In genomic region chr2:238077292-238077691, GRCh38 we compare ENCODE assay signal across 2 cellular contexts.
TF ChIP-seq lines count a peak whose summit lies in the region.

No MANE protein-coding gene starts in this region.

TF ChIP-seq in HEK293, 187 proteins besides CTCF, POLR2A, EP300 and RAD21:
- no peak for TF ChIP-seq ZNF16 (tag by site-specific recombination; IDR thresholded peaks at IDR 0.05; ENCODE audit: low read depth)
- TF ChIP-seq ZNF76 (tag by site-specific recombination; IDR thresholded peaks at IDR 0.05; ENCODE audit: borderline replicate concordance, low read depth): no peak
- no peak for TF ChIP-seq ELK4 (IDR thresholded peaks at IDR 0.05; ENCODE audit: borderline replicate concordance, low read depth, low read length)
- TF ChIP-seq EGR2 (tag by site-specific recombination; IDR thresholded peaks at IDR 0.05; ENCODE audit: low read depth): no peak
- no peak for TF ChIP-seq IKZF3 (tag by site-specific recombination; IDR thresholded peaks at IDR 0.05)
- no peak for TF ChIP-seq ZNF112 (tag by site-specific recombination; IDR thresholded peaks at IDR 0.05)
- TF ChIP-seq AEBP2 (tag by site-specific recombination; IDR thresholded peaks at IDR 0.05; ENCODE audit: borderline replicate concordance): no peak
- TF ChIP-seq ZNF639 (tag by site-specific recombination; IDR thresholded peaks at IDR 0.05): no peak
- TF ChIP-seq ZBTB44 (tag by site-specific recombination; IDR thresholded peaks at IDR 0.05): 0 out of 2 replicates have a peak, but pooled peaks have one; percentile 20
- TF ChIP-seq ZBTB1 (tag by site-specific recombination; IDR thresholded peaks at IDR 0.05): no peak
- TF ChIP-seq ZNF302 (tag by site-specific recombination; IDR thresholded peaks at IDR 0.05; ENCODE audit: low read depth): no peak
- TF ChIP-seq SCRT1 (tag by site-specific recombination; IDR thresholded peaks at IDR 0.05; ENCODE audit: borderline replicate concordance): no peak
- TF ChIP-seq ZNF24 (tag by site-specific recombination; IDR thresholded peaks at IDR 0.05): no peak
- no peak for TF ChIP-seq ZFP3 (tag by site-specific recombination; IDR thresholded peaks at IDR 0.05; ENCODE audit: low read depth)
- TF ChIP-seq TRIM28 (IDR thresholded peaks at IDR 0.05; ENCODE audit: borderline replicate concordance, low read length): peak; percentile 32; the same call in 1 of the 2 replicates
- no peak for TF ChIP-seq ZNF223 (tag by site-specific recombination; IDR thresholded peaks at IDR 0.05)

TF ChIP-seq in HepG2, 621 proteins besides CTCF, POLR2A, EP300 and RAD21 (continues in another document):
- 0 out of 2 replicates have a peak, but pooled peaks have one; percentile 11 for TF ChIP-seq RARA (CRISPR knock-in tag; IDR thresholded peaks at IDR 0.05)
- TF ChIP-seq KAT8 (CRISPR knock-in tag; IDR thresholded peaks at IDR 0.05): peak; percentile 38; the same call in 1 of the 2 replicates
- TF ChIP-seq IRF2 (CRISPR knock-in tag; IDR thresholded peaks at IDR 0.05): peak; percentile 32; the same call in 1 of the 2 replicates
- no peak for TF ChIP-seq SOX6 (IDR thresholded peaks at IDR 0.05)
- peak; percentile 33; the same call in 1 of the 2 replicates for TF ChIP-seq SOX6 (CRISPR knock-in tag; IDR thresholded peaks at IDR 0.05)
- TF ChIP-seq ZNF572 (CRISPR knock-in tag; IDR thresholded peaks at IDR 0.05): no peak
- TF ChIP-seq ATF4 (CRISPR knock-in tag; IDR thresholded peaks at IDR 0.05): peak in 1 of 2 experiments; percentile 99; a peak in 2 of 4 replicates
- no peak for TF ChIP-seq ZNF570 (CRISPR knock-in tag; IDR thresholded peaks at IDR 0.05; ENCODE audit: borderline replicate concordance)
- TF ChIP-seq FOSL2 (CRISPR knock-in tag; IDR thresholded peaks at IDR 0.05): peak; percentile 34; the same call in 1 of the 2 replicates
- TF ChIP-seq THAP11 (CRISPR knock-in tag; IDR thresholded peaks at IDR 0.05): peak; percentile 8; the same call in 1 of the 2 replicates
- no peak for TF ChIP-seq SRSF1 (optimal IDR thresholded peaks at IDR 0.05; ENCODE audit: low read depth, low read length)
- peak; percentile 45; the same call in 1 of the 2 replicates for TF ChIP-seq HMG20A (CRISPR knock-in tag; IDR thresholded peaks at IDR 0.05; ENCODE audit: borderline replicate concordance)
- peak; percentile 65; the same call in 1 of the 2 replicates for TF ChIP-seq ZNF644 (CRISPR knock-in tag; IDR thresholded peaks at IDR 0.05; ENCODE audit: low read depth)
- peak; percentile 41; the same call in 1 of the 2 replicates for TF ChIP-seq KMT2B (CRISPR knock-in tag; IDR thresholded peaks at IDR 0.05)
- no peak for TF ChIP-seq CSRNP2 (CRISPR knock-in tag; conservative IDR thresholded peaks at IDR 0.05; ENCODE audit: low read depth)
- TF ChIP-seq MBNL3 (CRISPR knock-in tag; conservative IDR thresholded peaks at IDR 0.05): no peak
- TF ChIP-seq THAP7 (CRISPR knock-in tag; IDR thresholded peaks at IDR 0.05): no peak
- peak in 1 of 2 experiments; percentile 71; a peak in 1 of 4 replicates for TF ChIP-seq KLF16 (CRISPR knock-in tag; IDR thresholded peaks at IDR 0.05)
- 0 out of 2 replicates have a peak, but pooled peaks have one; percentile 12 for TF ChIP-seq DRAP1 (CRISPR knock-in tag; IDR thresholded peaks at IDR 0.05)
- no peak for TF ChIP-seq SP1 (IDR thresholded peaks at IDR 0.05)
- TF ChIP-seq SP1 (CRISPR knock-in tag; IDR thresholded peaks at IDR 0.05): no peak
- no peak for TF ChIP-seq NFE2 (CRISPR knock-in tag; IDR thresholded peaks at IDR 0.05)
- peak; percentile 41; the same call in 1 of the 2 replicates for TF ChIP-seq ARID5B (CRISPR knock-in tag; IDR thresholded peaks at IDR 0.05)
- no peak for TF ChIP-seq ZNF124 (CRISPR knock-in tag; IDR thresholded peaks at IDR 0.05)
- 0 out of 2 replicates have a peak, but pooled peaks have one; percentile 9 for TF ChIP-seq ZBTB25 (CRISPR knock-in tag; IDR thresholded peaks at IDR 0.05)
- TF ChIP-seq CEBPG (CRISPR knock-in tag; IDR thresholded peaks at IDR 0.05): peak; percentile 98
- 0 out of 2 replicates have a peak, but pooled peaks have one; percentile 9 for TF ChIP-seq ATF7 (IDR thresholded peaks at IDR 0.05)
- no peak for TF ChIP-seq ATF7 (CRISPR knock-in tag; IDR thresholded peaks at IDR 0.05)
- TF ChIP-seq FOXA3 (CRISPR knock-in tag; IDR thresholded peaks at IDR 0.05): peak; percentile 47; the same call in 1 of the 2 replicates
- TF ChIP-seq SMAD3 (CRISPR knock-in tag; IDR thresholded peaks at IDR 0.05): 0 out of 2 replicates have a peak, but pooled peaks have one; percentile 21
- TF ChIP-seq ZKSCAN8 (CRISPR knock-in tag; IDR thresholded peaks at IDR 0.05; ENCODE audit: borderline replicate concordance): no peak
- no peak for TF ChIP-seq ERF (CRISPR knock-in tag; IDR thresholded peaks at IDR 0.05)
- TF ChIP-seq GATAD2A (CRISPR knock-in tag; IDR thresholded peaks at IDR 0.05): peak; percentile 89
- no peak for TF ChIP-seq MBD4 (IDR thresholded peaks at IDR 0.05; ENCODE audit: borderline replicate concordance, low read length)
- TF ChIP-seq MEF2D (CRISPR knock-in tag; IDR thresholded peaks at IDR 0.05): no peak
- TF ChIP-seq NR0B2 (CRISPR knock-in tag; IDR thresholded peaks at IDR 0.05): no peak
- no peak for TF ChIP-seq SOX13 (IDR thresholded peaks at IDR 0.05)
- peak in 1 of 2 experiments; percentile 41; a peak in 1 of 4 replicates for TF ChIP-seq SOX13 (CRISPR knock-in tag; conservative IDR thresholded peaks at IDR 0.05 in 1 of 2, IDR thresholded peaks at IDR 0.05 in 1 of 2)
- TF ChIP-seq ZNF350 (CRISPR knock-in tag; IDR thresholded peaks at IDR 0.05; ENCODE audit: borderline replicate concordance, low read depth): no peak
- 0 out of 2 replicates have a peak, but pooled peaks have one; percentile 32 for TF ChIP-seq SIX4 (CRISPR knock-in tag; IDR thresholded peaks at IDR 0.05)
- TF ChIP-seq CEBPB (IDR thresholded peaks at IDR 0.05; ENCODE audit: borderline replicate concordance, low read depth, low read length): peak; percentile 92
- no peak for TF ChIP-seq USF2 (IDR thresholded peaks at IDR 0.05; ENCODE audit: low read depth, low read length)
- TF ChIP-seq USF2 (CRISPR knock-in tag; IDR thresholded peaks at IDR 0.05; ENCODE audit: borderline replicate concordance): no peak
- TF ChIP-seq YY1 (IDR thresholded peaks at IDR 0.05; ENCODE audit: insufficient read depth, insufficient replicate concordance, low read depth, low read length): no peak
- TF ChIP-seq NRL (CRISPR knock-in tag; IDR thresholded peaks at IDR 0.05; ENCODE audit: borderline replicate concordance): no peak
- TF ChIP-seq ZBTB7B (CRISPR knock-in tag; IDR thresholded peaks at IDR 0.05): peak; percentile 73
- TF ChIP-seq TGIF2 (CRISPR knock-in tag; IDR thresholded peaks at IDR 0.05): 0 out of 2 replicates have a peak, but pooled peaks have one; percentile 13
- peak; percentile 56; the same call in 1 of the 2 replicates for TF ChIP-seq ZNF280D (CRISPR knock-in tag; IDR thresholded peaks at IDR 0.05)
